1 cellular context compared by ENCODE assay signal in genomic region chr10:119360181-119360921, GRCh38.
TF ChIP-seq lines count a peak whose summit lies in the region.

No MANE protein-coding gene starts in this region.

TF ChIP-seq in SK-N-SH treated with all-trans-retinoic acid at 6 μM for 48 hours, 23 proteins besides CTCF, POLR2A, EP300 and RAD21 (continued from another document):
- TF ChIP-seq POU6F1 (CRISPR knock-in tag; IDR thresholded peaks at IDR 0.05; ENCODE audit: borderline replicate concordance, low read depth) (no peak), ZNF565 (CRISPR knock-in tag; conservative IDR thresholded peaks at IDR 0.05; ENCODE audit: low read depth) (no peak), PATZ1 (CRISPR knock-in tag; IDR thresholded peaks at IDR 0.05; ENCODE audit: borderline replicate concordance) (no peak)
